Comparison of ENCODE assay signal across 1 cellular context in genomic region chr20:45506398-45506797, GRCh38.
TF ChIP-seq lines count a peak whose summit lies in the region.

No MANE protein-coding gene starts in this region.

TF ChIP-seq in K562, 482 proteins besides CTCF, POLR2A, EP300 and RAD21:
- TF ChIP-seq ELK3 (CRISPR knock-in tag; IDR thresholded peaks at IDR 0.05): no peak
- peak; percentile 53 for TF ChIP-seq NFYB (IDR thresholded peaks at IDR 0.05; ENCODE audit: extremely low read depth, insufficient read length)
- TF ChIP-seq ZNF121 (CRISPR knock-in tag; conservative IDR thresholded peaks at IDR 0.05): no peak
- TF ChIP-seq ZNF57 (CRISPR knock-in tag; IDR thresholded peaks at IDR 0.05): no peak
- TF ChIP-seq CXXC5 (CRISPR knock-in tag; IDR thresholded peaks at IDR 0.05): no peak
